In the genomic region with DNA sequence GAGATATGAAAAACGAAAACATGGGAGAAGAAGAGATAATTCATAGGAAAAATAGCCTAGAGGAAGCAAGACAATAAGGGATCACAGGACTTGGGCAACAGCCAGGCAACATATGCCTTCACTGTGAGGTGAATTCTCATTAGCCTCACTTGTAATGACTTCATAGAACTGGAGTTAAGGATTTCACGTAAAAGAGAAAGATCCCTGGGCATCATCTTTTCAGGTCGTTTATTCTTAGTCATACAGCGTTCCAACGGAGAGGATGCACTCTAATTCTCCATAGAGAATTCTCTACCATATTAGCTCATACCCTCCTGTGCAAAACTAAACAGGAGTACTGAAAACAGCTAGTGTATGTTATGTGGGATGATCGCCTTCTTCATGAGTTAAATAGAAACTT, we compare ENCODE assay signal across 13 cellular contexts. TPM values are rescaled to one million over a fixed set of nuclear protein-coding genes. Genes with fewer than 3 reads are reported as not detected.
"Had no signal": no experiment of that assay in that cellular context is flagged by ENCODE, and none has a peak within 500 bp of the region (broad histone marks: within the 10 kb centered on the region; RNA-seq: fewer than 3 reads in every experiment).

No MANE protein-coding gene starts in this region.

- H3K27ac ChIP-seq: colonic mucosa, left lung had no signal

- H3K4me1 ChIP-seq: colonic mucosa had no signal

- ATAC-seq: stimulated activated naive CD8-positive, alpha-beta T cell treated with anti-CD3 and anti-CD28 coated beads, Interleukin-15, Interleukin-2, amounts not matched to agents 100 U/mL and 50 U/mL, for 24 hours had no signal

- DNase-seq: activated CD4-positive, alpha-beta memory T cell treated with anti-CD3 and anti-CD28 coated beads, Interleukin-2, amount 10 ng/mL, durations not matched to agents 7 days and 5 days; activated CD4-positive, alpha-beta T cell treated with anti-CD3 and anti-CD28 coated beads for 4 hours; activated effector memory CD4-positive, alpha-beta T cell treated with Interleukin-2 at 50 U/mL for 16 hours; activated naive CD4-positive, alpha-beta T cell treated with anti-CD3 and anti-CD28 coated beads, Interleukin-2, amount 50 U/mL, for 16 hours; activated T-cell treated with anti-CD3 and anti-CD28 coated beads, Interleukin-2, amount 50 U/mL, for 4 hours; colonic mucosa; effector CD4-positive, alpha-beta T cell; left lung; stimulated activated CD4-positive, alpha-beta T cell treated with anti-CD3 and anti-CD28 coated beads, Interleukin-4, amount 100 ng/mL, for 4 hours; T-helper 17 cell had no signal

- H3K9me3 ChIP-seq: colonic mucosa, left lung had no signal

- H3K36me3 ChIP-seq: colonic mucosa, left lung, upper lobe of left lung had no signal

RNA-seq across cellular contexts. Expression of gene PRKG2, which starts 1.4 kb away (rescaled TPM):
- total RNA-seq: endothelial cell of umbilical vein had no signal
